1 cellular context compared by ENCODE assay signal in the genomic region with DNA sequence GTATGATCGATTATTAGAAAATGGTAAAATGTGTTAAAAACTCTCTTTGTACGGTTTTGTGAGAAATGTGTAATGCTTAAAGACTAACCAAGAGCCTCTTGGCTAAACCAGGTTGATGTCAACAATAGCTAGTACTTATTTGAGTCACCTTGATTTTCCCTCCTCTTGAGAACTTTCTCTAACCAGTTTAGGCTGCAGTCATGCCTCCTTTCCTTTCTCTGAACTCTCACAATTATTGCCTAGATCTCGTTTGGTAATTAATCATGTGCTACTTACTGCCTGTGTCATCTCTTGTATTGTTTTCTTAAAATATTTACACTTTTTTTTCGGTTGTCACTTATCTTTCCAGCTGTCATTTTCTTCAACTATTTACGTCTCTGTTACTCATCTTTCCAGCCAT.
TF ChIP-seq lines count a peak whose summit lies in the region.

No MANE protein-coding gene starts in this region.

TF ChIP-seq in HCT116, 20 proteins besides CTCF, POLR2A, EP300 and RAD21 (continued from another document):
- TF ChIP-seq, protein P1, sequence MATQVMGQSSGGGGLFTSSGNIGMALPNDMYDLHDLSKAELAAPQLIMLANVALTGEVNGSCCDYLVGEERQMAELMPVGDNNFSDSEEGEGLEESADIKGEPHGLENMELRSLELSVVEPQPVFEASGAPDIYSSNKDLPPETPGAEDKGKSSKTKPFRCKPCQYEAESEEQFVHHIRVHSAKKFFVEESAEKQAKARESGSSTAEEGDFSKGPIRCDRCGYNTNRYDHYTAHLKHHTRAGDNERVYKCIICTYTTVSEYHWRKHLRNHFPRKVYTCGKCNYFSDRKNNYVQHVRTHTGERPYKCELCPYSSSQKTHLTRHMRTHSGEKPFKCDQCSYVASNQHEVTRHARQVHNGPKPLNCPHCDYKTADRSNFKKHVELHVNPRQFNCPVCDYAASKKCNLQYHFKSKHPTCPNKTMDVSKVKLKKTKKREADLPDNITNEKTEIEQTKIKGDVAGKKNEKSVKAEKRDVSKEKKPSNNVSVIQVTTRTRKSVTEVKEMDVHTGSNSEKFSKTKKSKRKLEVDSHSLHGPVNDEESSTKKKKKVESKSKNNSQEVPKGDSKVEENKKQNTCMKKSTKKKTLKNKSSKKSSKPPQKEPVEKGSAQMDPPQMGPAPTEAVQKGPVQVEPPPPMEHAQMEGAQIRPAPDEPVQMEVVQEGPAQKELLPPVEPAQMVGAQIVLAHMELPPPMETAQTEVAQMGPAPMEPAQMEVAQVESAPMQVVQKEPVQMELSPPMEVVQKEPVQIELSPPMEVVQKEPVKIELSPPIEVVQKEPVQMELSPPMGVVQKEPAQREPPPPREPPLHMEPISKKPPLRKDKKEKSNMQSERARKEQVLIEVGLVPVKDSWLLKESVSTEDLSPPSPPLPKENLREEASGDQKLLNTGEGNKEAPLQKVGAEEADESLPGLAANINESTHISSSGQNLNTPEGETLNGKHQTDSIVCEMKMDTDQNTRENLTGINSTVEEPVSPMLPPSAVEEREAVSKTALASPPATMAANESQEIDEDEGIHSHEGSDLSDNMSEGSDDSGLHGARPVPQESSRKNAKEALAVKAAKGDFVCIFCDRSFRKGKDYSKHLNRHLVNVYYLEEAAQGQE (IDR thresholded peaks at IDR 0.05; ENCODE audit: low read depth), result no peak
- TF ChIP-seq TCF7L2 (IDR thresholded peaks at IDR 0.05; ENCODE audit: borderline replicate concordance, extremely low read depth, insufficient read depth, insufficient read length) (no peak), SP1 (IDR thresholded peaks at IDR 0.05; ENCODE audit: low read depth) (no peak), ELF1 (IDR thresholded peaks at IDR 0.05; ENCODE audit: borderline replicate concordance, low read depth) (no peak), ZNF274 (IDR thresholded peaks at IDR 0.05; ENCODE audit: low read depth, low read length) (no peak), CBX3 (IDR thresholded peaks at IDR 0.05; ENCODE audit: low read depth) (no peak)
